Comparison of ENCODE assay signal across 1 cellular context in genomic region chr11:65095427-65095826, GRCh38.
TF ChIP-seq lines count a peak whose summit lies in the region.

No MANE protein-coding gene starts in this region.

TF ChIP-seq in H1, 55 proteins besides CTCF, POLR2A, EP300 and RAD21:
- no peak for TF ChIP-seq CHD1 (IDR thresholded peaks at IDR 0.05; ENCODE audit: low read depth, low read length)
- TF ChIP-seq CBX8 (IDR thresholded peaks at IDR 0.05; ENCODE audit: borderline replicate concordance, low read depth, low read length): no peak
- TF ChIP-seq NANOG (IDR thresholded peaks at IDR 0.05; ENCODE audit: insufficient read depth, low read depth, low read length, poor library complexity, severe bottlenecking): no peak
- no peak for TF ChIP-seq KDM5A (IDR thresholded peaks at IDR 0.05; ENCODE audit: low read length)
- no peak for TF ChIP-seq ATF2 (IDR thresholded peaks at IDR 0.05; ENCODE audit: low read length)
- TF ChIP-seq ASH2L (IDR thresholded peaks at IDR 0.05; ENCODE audit: low read length): no peak
- no peak for TF ChIP-seq SIRT6 (IDR thresholded peaks at IDR 0.05; ENCODE audit: low read length)
- TF ChIP-seq CREB1 (IDR thresholded peaks at IDR 0.05): no peak
- no peak for TF ChIP-seq MAX (IDR thresholded peaks at IDR 0.05)
- TF ChIP-seq SP4 (IDR thresholded peaks at IDR 0.05; ENCODE audit: low read length): no peak
- TF ChIP-seq CBX5 (IDR thresholded peaks at IDR 0.05; ENCODE audit: low read depth, low read length): no peak
